8 cellular contexts compared by ENCODE assay signal in the genomic region with DNA sequence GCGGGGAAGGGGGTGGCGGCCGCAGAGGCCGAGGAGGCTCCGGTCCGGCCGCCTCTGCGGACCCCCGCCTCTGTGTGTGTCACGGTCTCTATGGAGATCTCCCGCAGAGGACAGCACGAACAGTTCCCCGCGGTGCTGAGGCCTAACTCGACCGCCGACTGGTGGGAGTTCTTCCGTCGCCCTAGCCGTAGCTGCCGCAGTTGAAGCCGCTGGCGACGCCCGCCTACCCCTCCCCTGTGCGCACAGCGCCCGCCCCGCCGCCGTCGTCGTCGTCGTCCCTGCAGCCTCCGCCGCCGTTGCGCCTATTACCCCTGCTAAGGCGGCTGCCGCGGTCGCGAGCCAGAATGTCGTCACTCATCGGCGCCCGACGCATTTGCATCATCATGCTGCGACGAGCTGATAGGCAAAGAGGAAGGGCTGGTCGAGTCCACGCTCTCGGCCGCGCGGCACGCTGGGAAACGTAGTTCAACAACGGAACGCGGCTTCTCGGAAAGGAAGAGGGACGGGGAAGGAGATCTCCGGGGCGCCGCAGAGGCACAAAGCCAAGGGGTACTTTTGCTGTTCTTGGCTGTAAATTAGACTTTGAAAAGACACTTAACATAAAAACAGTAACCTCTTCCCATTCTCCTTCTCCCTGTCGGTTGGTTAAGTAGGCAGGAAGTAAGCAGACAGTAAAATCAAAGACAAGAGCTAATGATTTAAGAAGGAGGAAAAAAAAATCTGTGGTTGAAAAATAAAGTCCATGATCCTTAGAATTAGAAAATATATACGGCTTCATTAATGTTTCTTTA. TPM values are rescaled to one million over a fixed set of nuclear protein-coding genes. Genes with fewer than 3 reads are reported as not detected.
DNase-seq lines count a peak whose midpoint lies in the region; ATAC-seq and TF ChIP-seq lines count a peak whose summit lies in the region.

Gene NUP153, minus strand, starts transcription at position 346 of the 791 bp plus-strand sequence. CDS start 538 bp downstream, outside the sequence.

- H3K4me1 Mint-ChIP-seq in CD8-positive, alpha-beta T cell (ENCODE audit: low read depth): peaks cover 40% of the 10 kb centered on the region

- H3K4me1 ChIP-seq in CD8-positive, alpha-beta T cell (ENCODE audit: insufficient read depth, low read length): peaks cover 39% of the 10 kb centered on the region
- peaks cover 40% of the 10 kb centered on the region for H3K4me1 ChIP-seq in lower lobe of right lung

- peak within 1 kb of the TSS; percentile 88 for H3K4me3 Mint-ChIP-seq in CD8-positive, alpha-beta T cell

- peak; percentile 77 for ATAC-seq in CD8-positive, alpha-beta T cell
- ATAC-seq in GM19467 (IDR thresholded peaks at IDR 0.05; ENCODE audit: unreplicated experiment): peak; percentile 62
- ATAC-seq in lower lobe of right lung: peak; percentile 90 to 95

- peak within 1 kb of the TSS; percentile 96 for H3K27ac Mint-ChIP-seq in CD8-positive, alpha-beta T cell

- H3K9me3 ChIP-seq in CD8-positive, alpha-beta T cell (ENCODE audit: low read length): no peaks in the 10 kb centered on the region
- H3K9me3 ChIP-seq in lower lobe of right lung: no peaks in the 10 kb centered on the region

- H3K36me3 ChIP-seq in CD8-positive, alpha-beta T cell (ENCODE audit: insufficient read depth, low read length): no peaks in the 10 kb centered on the region
- H3K36me3 ChIP-seq in lower lobe of right lung: no peaks in the 10 kb centered on the region

- peak within 1 kb of the TSS; percentile 96 for H3K4me3 ChIP-seq in CD8-positive, alpha-beta T cell (ENCODE audit: low read depth, low read length)
- H3K4me3 ChIP-seq in lower lobe of right lung: peak within 1 kb of the TSS; percentile 91

- peaks cover 3% of the 10 kb centered on the region for H3K36me3 Mint-ChIP-seq in CD8-positive, alpha-beta T cell

- no peaks in the 10 kb centered on the region for H3K27me3 Mint-ChIP-seq in CD8-positive, alpha-beta T cell (ENCODE audit: low read depth)

- POLR2A ChIA-PET in CD8-positive, alpha-beta T cell (lab: Charles Lee): interaction anchor here (0.6 to 3.8 kb wide), 7 partner anchors 12 to 118 kb away, joined by 3 to 47 read pairs (median 3); partner anchors contain the start of gene FAM8A1

- no peak for TF ChIP-seq CTCF in CD8-positive, alpha-beta T cell (IDR thresholded peaks at IDR 0.05)
- no peak for TF ChIP-seq CTCF in lower lobe of right lung (IDR thresholded peaks at IDR 0.05)

- H3K27me3 ChIP-seq in CD8-positive, alpha-beta T cell (ENCODE audit: insufficient read depth, low read length): no peaks in the 10 kb centered on the region
- H3K27me3 ChIP-seq in lower lobe of right lung (ENCODE audit: low read depth): no peaks in the 10 kb centered on the region

- CTCF ChIA-PET in CD8-positive, alpha-beta T cell (lab: Charles Lee): interaction anchor here (0.9 to 3.2 kb wide), 4 partner anchors 9 to 122 kb away, joined by 3 to 13 read pairs (median 7); no protein-coding TSS in a partner anchor

- DNase-seq in CD8-positive, alpha-beta T cell: peak; percentile 98 to 100 (median 100)
- DNase-seq in HS-27A (ENCODE audit: low read depth) (peak; percentile 99), NK-92 (lab: John Stamatoyannopoulos, UW; ENCODE audit: unreplicated experiment) (peak; percentile 97), lower lobe of right lung (peak; percentile 99)
- peak; percentile 99 for DNase-seq in activated CD8-positive, alpha-beta memory T cell treated with anti-CD3 and anti-CD28 coated beads for 1 hour (ENCODE audit: extremely low read depth in 1 of 2, low read depth in 1 of 2)
- peak; percentile 100 for DNase-seq in effector CD4-positive, alpha-beta T cell
- DNase-seq in stimulated activated CD4-positive, alpha-beta T cell treated with anti-CD3 and anti-CD28 coated beads, TNF-alpha, amount 100 ng/mL, for 24 hours (ENCODE audit: low read depth in 3 of 3): peak; percentile 99 to 100 (median 100)

- intact Hi-C loops in CD8-positive, alpha-beta T cell (cut with DNase I, micrococcal nuclease): loop anchor here (1.0 to 10.0 kb wide), 11 partner anchors 98 to 1582 kb away; partner anchors contain the start of genes ATXN1 (in 2 of the 2), DEK (in 2 of the 2), FAM8A1 (in 2 of the 2) and KDM1B (in 2 of the 2)
- intact Hi-C loops in lower lobe of right lung (cut with DNase I): no loop called here

- H3K9me3 Mint-ChIP-seq in CD8-positive, alpha-beta T cell: no peaks in the 10 kb centered on the region

- H3K27ac ChIP-seq in CD8-positive, alpha-beta T cell (ENCODE audit: low read depth, low read length): peak within 1 kb of the TSS; percentile 99
- H3K27ac ChIP-seq in lower lobe of right lung: peak within 1 kb of the TSS; percentile 100

RNA-seq across cellular contexts. Expression of gene NUP153, which starts in this region (rescaled TPM):
- 10 to 100 TPM; 76.4 to 77.7 TPM for total RNA-seq in CD8-positive, alpha-beta T cell
- total RNA-seq in lower lobe of right lung: 30.5 TPM

Comparison
In these comparisons a context has a peak if more than half of its experiments do, and no peak if none do; other contexts are left out.
1. Peak in every context shown above with its lines: DNase-seq, ATAC-seq, H3K4me3 ChIP-seq and H3K27ac ChIP-seq.